13 cellular contexts compared by ENCODE assay signal in the genomic region with DNA sequence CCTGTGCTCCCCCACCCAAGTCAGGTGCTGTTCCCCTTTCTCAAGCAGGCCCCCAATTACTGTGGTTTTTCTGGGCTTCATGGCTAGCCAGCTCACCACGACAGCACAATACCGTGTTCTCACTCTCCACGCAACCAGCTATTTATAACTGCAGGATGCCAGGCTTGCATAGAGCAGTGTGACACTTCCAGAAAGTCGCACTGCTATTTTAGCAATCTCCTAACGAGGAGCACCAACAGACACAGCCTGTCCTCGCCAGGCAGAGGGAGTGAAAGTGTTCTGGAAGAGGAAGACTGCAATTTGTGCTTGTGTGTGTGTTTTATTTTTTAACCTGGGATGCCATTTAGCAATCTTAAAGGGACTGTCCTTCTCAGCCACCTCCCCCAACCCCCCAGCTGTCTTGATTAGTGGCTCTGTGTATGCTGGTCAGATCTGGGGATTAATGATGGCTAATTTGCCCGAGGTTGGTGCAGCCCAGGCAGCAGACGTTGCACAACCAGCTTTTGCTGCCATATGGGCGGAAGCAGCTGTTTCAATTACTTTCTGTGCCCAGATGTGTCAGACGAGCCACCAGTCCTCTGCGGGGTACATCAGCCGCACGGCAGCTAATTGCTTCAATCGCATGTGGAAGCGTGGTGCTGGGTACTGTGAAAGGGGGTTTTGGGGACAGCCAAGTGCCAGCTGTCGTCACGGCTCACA.
DNase-seq lines count a peak whose midpoint lies in the region; ATAC-seq and TF ChIP-seq lines count a peak whose summit lies in the region.
"Had no signal": no experiment of that assay in that cellular context is flagged by ENCODE, and none has a peak within 500 bp of the region (broad histone marks: within the 10 kb centered on the region; RNA-seq: fewer than 3 reads in every experiment).

No MANE protein-coding gene starts in this region.

- H3K27ac ChIP-seq in angular gyrus (ENCODE audit: low read depth, low read length) = peak overlapping the region; percentile 87
- no peak overlapping the region for H3K27ac ChIP-seq in neural cell (ENCODE audit: low read length)

- no peak for TF ChIP-seq CTCF in neural cell (IDR thresholded peaks at IDR 0.05; ENCODE audit: poor library complexity, severe bottlenecking)

- peaks cover 3% of the 10 kb centered on the region for H3K9me3 ChIP-seq in neural cell (ENCODE audit: low read length)

- DNase-seq in GF-D8 (lab: John Stamatoyannopoulos, UW) (peak; percentile 14), NCI-H2227 treated with DMSO at 0.1 percent for 48 hours (lab: John Stamatoyannopoulos, UW) (peak; percentile 3)
- DNase-seq in stimulated activated CD4-positive, alpha-beta T cell treated with anti-CD3 and anti-CD28 coated beads, Interleukin-2, amount 100 ng/mL, for 24 hours = no peak
- DNase-seq: activated CD4-positive, alpha-beta T cell treated with anti-CD3 and anti-CD28 coated beads, Interleukin-2, amount 10 ng/mL, durations not matched to agents 24 days and 14 days; activated T-cell treated with anti-CD3 and anti-CD28 coated beads, Interleukin-2, amount 50 U/mL, for 72 hours; DMS53; NCI-H345; T1000 had no signal

- H2AFZ ChIP-seq in neural cell (ENCODE audit: low read depth, low read length) = no peak overlapping the region

- no peak overlapping the region for H3K4me2 ChIP-seq in neural cell (ENCODE audit: low read length)

- H3K9me2 ChIP-seq in neural cell (ENCODE audit: insufficient read depth, low read length) = no peaks in the 10 kb centered on the region

- no peak for TF ChIP-seq RAD21 in neural cell (conservative IDR thresholded peaks at IDR 0.05)

- no peaks in the 10 kb centered on the region for H3K79me2 ChIP-seq in neural cell (replicated peaks; ENCODE audit: insufficient read depth, low read length)

- no peak overlapping the region for H3K4me3 ChIP-seq in neural cell (ENCODE audit: low read length)

- TF ChIP-seq EP300 in neural cell (conservative IDR thresholded peaks at IDR 0.05; ENCODE audit: poor library complexity, severe bottlenecking) = no peak

- no peak overlapping the region for H3K9ac ChIP-seq in neural cell (ENCODE audit: low read length)

- no peaks in the 10 kb centered on the region for H3K36me3 ChIP-seq in neural cell (ENCODE audit: insufficient read depth, low read length)

- no peaks in the 10 kb centered on the region for H3K27me3 ChIP-seq in neural cell (ENCODE audit: insufficient read depth, low read depth, low read length)

- ATAC-seq in HG03342 (IDR thresholded peaks at IDR 0.05; ENCODE audit: unreplicated experiment) = no peak
- no peak for ATAC-seq in GM21786 (IDR thresholded peaks at IDR 0.05; ENCODE audit: unreplicated experiment)
- no peak for ATAC-seq in HG03135 (IDR thresholded peaks at IDR 0.05; ENCODE audit: unreplicated experiment)

- no peaks in the 10 kb centered on the region for H4K20me1 ChIP-seq in neural cell (ENCODE audit: insufficient read depth)

- H3F3A ChIP-seq in neural cell (ENCODE audit: insufficient read depth, low read length, poor library complexity, severe bottlenecking) = no peaks in the 10 kb centered on the region

TF ChIP-seq in neural cell, 6 proteins besides CTCF, POLR2A, EP300 and RAD21:
- TF ChIP-seq EZH2 (IDR thresholded peaks at IDR 0.05; ENCODE audit: borderline replicate concordance, insufficient read depth, low read length, poor library complexity, severe bottlenecking) = no peak
- no peak for TF ChIP-seq SMC3 (conservative IDR thresholded peaks at IDR 0.05; ENCODE audit: poor library complexity)
- TF ChIP-seq POLR2AphosphoS5 (IDR thresholded peaks at IDR 0.05) = peak; percentile 67
TF ChIP-seq in neural cell: peak in this region for 1.

Comparison
In these comparisons a context has a peak if more than half of its experiments do, and no peak if none do; other contexts are left out.
1. DNase-seq: peak in GF-D8 (single experiment) and NCI-H2227 treated with DMSO at 0.1 percent for 48 hours (single experiment); none in stimulated activated CD4-positive, alpha-beta T cell treated with anti-CD3 and anti-CD28 coated beads, Interleukin-2, amount 100 ng/mL, for 24 hours (0 of 2).